1 cellular context compared by ENCODE assay signal in genomic region chr11:123227763-123228488, GRCh38.
TF ChIP-seq lines count a peak whose summit lies in the region.

No MANE protein-coding gene starts in this region.

TF ChIP-seq in GM23338, 12 proteins besides CTCF, POLR2A, EP300 and RAD21 (continued from another document):
- TF ChIP-seq ZNF462 (CRISPR knock-in tag; IDR thresholded peaks at IDR 0.05) (no peak), CREB1 (CRISPR knock-in tag; IDR thresholded peaks at IDR 0.05; ENCODE audit: low read depth) (no peak)
- TF ChIP-seq, protein P1, sequence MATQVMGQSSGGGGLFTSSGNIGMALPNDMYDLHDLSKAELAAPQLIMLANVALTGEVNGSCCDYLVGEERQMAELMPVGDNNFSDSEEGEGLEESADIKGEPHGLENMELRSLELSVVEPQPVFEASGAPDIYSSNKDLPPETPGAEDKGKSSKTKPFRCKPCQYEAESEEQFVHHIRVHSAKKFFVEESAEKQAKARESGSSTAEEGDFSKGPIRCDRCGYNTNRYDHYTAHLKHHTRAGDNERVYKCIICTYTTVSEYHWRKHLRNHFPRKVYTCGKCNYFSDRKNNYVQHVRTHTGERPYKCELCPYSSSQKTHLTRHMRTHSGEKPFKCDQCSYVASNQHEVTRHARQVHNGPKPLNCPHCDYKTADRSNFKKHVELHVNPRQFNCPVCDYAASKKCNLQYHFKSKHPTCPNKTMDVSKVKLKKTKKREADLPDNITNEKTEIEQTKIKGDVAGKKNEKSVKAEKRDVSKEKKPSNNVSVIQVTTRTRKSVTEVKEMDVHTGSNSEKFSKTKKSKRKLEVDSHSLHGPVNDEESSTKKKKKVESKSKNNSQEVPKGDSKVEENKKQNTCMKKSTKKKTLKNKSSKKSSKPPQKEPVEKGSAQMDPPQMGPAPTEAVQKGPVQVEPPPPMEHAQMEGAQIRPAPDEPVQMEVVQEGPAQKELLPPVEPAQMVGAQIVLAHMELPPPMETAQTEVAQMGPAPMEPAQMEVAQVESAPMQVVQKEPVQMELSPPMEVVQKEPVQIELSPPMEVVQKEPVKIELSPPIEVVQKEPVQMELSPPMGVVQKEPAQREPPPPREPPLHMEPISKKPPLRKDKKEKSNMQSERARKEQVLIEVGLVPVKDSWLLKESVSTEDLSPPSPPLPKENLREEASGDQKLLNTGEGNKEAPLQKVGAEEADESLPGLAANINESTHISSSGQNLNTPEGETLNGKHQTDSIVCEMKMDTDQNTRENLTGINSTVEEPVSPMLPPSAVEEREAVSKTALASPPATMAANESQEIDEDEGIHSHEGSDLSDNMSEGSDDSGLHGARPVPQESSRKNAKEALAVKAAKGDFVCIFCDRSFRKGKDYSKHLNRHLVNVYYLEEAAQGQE (IDR thresholded peaks at IDR 0.05; ENCODE audit: unreplicated experiment) = no peak
